In the genomic region with DNA sequence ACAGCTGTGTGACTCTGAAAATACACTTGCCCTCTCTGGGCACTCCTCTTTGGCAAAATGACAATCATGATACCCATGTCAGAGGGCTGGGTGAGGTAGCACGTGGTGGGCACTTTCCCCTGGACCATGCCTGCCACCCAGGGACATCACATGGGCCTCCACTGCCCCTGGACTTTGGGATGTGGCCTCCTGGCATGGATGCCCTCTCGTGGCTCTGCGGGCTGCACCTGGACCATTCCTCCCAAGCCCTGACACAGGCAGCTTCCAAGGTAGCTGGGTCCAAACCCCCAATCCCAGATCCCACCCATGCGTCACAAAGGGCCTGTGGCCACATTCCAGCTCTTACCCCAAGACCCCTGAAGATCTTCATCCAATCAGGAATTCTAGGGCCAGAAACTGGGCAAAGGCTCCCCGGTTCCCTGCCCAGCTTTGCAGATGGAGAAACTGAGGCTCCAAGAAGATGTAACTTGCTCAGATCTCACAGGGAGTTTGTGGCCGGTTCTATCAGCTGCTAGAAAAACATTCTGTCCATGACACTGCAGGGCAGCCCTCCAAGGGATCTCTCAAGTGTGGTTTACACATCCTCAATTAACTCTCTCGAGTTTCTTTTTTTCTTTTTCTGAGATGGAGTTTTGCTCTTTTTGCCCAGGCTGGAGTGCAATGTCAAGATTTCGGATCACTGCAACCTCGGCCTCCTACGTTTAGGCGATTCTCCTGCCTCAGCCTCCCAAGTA, we compare ENCODE assay signal across 1 cellular context.
TF ChIP-seq lines count a peak whose summit lies in the region.

No MANE protein-coding gene starts in this region.

TF ChIP-seq in IMR-90, 13 proteins besides CTCF, POLR2A, EP300 and RAD21:
- TF ChIP-seq CHD1 (IDR thresholded peaks at IDR 0.05; ENCODE audit: low read depth, low read length) (no peak), RCOR1 (IDR thresholded peaks at IDR 0.05; ENCODE audit: insufficient replicate concordance, low read length) (no peak), MAFK (IDR thresholded peaks at IDR 0.05; ENCODE audit: low read depth, low read length) (no peak), CEBPB (IDR thresholded peaks at IDR 0.05; ENCODE audit: low read depth, low read length) (no peak), MXI1 (IDR thresholded peaks at IDR 0.05; ENCODE audit: borderline replicate concordance, low read depth, low read length) (no peak), FOS (IDR thresholded peaks at IDR 0.05; ENCODE audit: low read depth, low read length) (no peak), MAZ (IDR thresholded peaks at IDR 0.05; ENCODE audit: borderline replicate concordance, low read depth, low read length) (no peak), NFE2L2 (IDR thresholded peaks at IDR 0.05; ENCODE audit: low read depth, low read length) (no peak), SMC3 (IDR thresholded peaks at IDR 0.05; ENCODE audit: low read depth, low read length) (no peak), BHLHE40 (IDR thresholded peaks at IDR 0.05; ENCODE audit: low read depth, low read length) (no peak), RFX5 (IDR thresholded peaks at IDR 0.05; ENCODE audit: low read depth, low read length) (no peak)
- TF ChIP-seq, protein P1, sequence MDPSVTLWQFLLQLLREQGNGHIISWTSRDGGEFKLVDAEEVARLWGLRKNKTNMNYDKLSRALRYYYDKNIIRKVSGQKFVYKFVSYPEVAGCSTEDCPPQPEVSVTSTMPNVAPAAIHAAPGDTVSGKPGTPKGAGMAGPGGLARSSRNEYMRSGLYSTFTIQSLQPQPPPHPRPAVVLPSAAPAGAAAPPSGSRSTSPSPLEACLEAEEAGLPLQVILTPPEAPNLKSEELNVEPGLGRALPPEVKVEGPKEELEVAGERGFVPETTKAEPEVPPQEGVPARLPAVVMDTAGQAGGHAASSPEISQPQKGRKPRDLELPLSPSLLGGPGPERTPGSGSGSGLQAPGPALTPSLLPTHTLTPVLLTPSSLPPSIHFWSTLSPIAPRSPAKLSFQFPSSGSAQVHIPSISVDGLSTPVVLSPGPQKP (IDR thresholded peaks at IDR 0.05; ENCODE audit: borderline replicate concordance, low read depth, low read length) = no peak
- TF ChIP-seq, protein P2, sequence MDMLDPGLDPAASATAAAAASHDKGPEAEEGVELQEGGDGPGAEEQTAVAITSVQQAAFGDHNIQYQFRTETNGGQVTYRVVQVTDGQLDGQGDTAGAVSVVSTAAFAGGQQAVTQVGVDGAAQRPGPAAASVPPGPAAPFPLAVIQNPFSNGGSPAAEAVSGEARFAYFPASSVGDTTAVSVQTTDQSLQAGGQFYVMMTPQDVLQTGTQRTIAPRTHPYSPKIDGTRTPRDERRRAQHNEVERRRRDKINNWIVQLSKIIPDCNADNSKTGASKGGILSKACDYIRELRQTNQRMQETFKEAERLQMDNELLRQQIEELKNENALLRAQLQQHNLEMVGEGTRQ (IDR thresholded peaks at IDR 0.05; ENCODE audit: low read depth, low read length) = no peak
